ENCODE assay signal across 25 cellular contexts in the genomic region with DNA sequence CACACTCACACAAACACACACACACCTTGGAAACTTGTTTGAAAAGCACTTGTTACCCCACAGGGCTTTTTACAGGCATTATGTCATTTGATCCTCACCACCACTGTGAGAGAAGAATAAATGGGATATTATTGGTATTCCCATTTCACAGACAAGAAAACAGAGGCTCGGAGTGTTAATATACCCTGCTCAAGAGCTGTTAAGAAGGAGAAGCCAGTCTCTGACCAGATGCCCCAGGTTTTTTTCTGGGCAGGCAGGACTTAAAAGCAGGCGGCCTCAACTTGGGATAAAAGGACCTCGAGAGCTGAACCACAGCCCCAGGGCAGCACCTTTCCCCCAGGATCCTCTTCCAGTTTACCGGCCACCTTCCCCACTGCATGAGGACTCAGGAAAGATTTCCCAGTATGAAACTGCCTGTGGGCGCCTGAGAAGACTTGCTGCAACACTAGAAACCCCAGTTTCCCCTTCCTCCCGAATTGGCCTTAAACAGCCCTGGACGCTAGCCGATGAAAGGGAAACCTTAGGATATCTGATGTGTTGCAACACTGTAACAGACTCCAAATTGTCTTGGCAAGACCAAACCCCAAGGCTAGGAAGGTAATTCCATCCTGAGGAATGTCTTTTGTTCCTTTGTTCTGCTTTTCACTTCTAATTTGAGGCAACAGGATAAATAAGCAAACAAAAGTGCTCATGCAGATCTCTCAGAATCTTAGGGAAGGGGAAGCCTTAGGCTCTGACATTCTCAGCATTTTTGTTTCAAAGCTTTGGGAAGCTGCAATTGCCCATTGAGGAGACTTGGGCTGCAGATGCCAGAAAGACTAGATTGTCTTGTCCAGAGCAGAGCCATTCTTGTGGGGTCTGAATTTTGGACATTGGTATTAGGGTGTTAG.
A peak's percentile ranks its signal among the peaks of the same experiment; 100 is the strongest.
DNase-seq lines count a peak whose midpoint lies in the region; ATAC-seq, FAIRE-seq and TF ChIP-seq lines count a peak whose summit lies in the region.
"Had no signal": no experiment of that assay in that cellular context is flagged by ENCODE, and none has a peak within 500 bp of the region (broad histone marks: within the 10 kb centered on the region; RNA-seq: fewer than 3 reads in every experiment).

No MANE protein-coding gene starts in this region.

- H3K23me2 ChIP-seq in H1 (ENCODE audit: low read depth, low read length): no peaks in the 10 kb centered on the region; the same call in 1 of the 2 replicates

- no peak overlapping the region; a peak in 2 of 8 replicates for H3K4me3 ChIP-seq in H1 (ENCODE audit: extremely low read depth in 1 of 4, insufficient read depth in 2 of 4, low read depth in 3 of 4, low read length in 4 of 4)
- H3K4me3 ChIP-seq: right atrium auricular region, SJSA1, stomach, upper lobe of left lung had no signal

- peak overlapping the region; percentile 34 for H4K5ac ChIP-seq in H1 (ENCODE audit: insufficient read length, low read depth, low read length)

- H2BK12ac ChIP-seq in H1 (ENCODE audit: low read depth, low read length): peak overlapping the region; percentile 99

- CTCF ChIA-PET in H1 (lab: Charles Lee; ENCODE audit: partially characterized antibody): interaction anchor here (0.8 to 3.6 kb wide), 11 partner anchors 11 to 486 kb away, joined by 3 to 12 read pairs (median 3); no protein-coding TSS in a partner anchor

- no peak for TF ChIP-seq POLR2A in H1 (IDR thresholded peaks at IDR 0.05; ENCODE audit: control extremely low read depth in 1 of 2, low read depth in 2 of 2, low read length in 2 of 2)

- H3K18ac ChIP-seq in H1 (ENCODE audit: extremely low read depth, low read length): peak overlapping the region; percentile 81; the same call in 1 of the 2 replicates

- no peak overlapping the region for H3K56ac ChIP-seq in H1 (replicated peaks; ENCODE audit: insufficient read length, low read depth, low read length)

- no peaks in the 10 kb centered on the region for H3K9me3 ChIP-seq in H1 (ENCODE audit: insufficient read depth in 2 of 2, low read depth in 1 of 2, low read length in 1 of 2)
- H3K9me3 ChIP-seq: right atrium auricular region, SJSA1, stomach, upper lobe of left lung had no signal

- ATAC-seq in GM18907 (IDR thresholded peaks at IDR 0.05; ENCODE audit: unreplicated experiment) (no peak), HG02852 (IDR thresholded peaks at IDR 0.05; ENCODE audit: unreplicated experiment) (no peak), GM21717 (IDR thresholded peaks at IDR 0.05; ENCODE audit: unreplicated experiment) (no peak), HG03432 (IDR thresholded peaks at IDR 0.05; ENCODE audit: unreplicated experiment) (no peak)
- ATAC-seq: activated T-cell treated with anti-CD3 and anti-CD28 coated beads, Interleukin-2, amount 50 U/mL, for 72 hours; esophagus mucosa; HepG2; left colon; naive thymus-derived CD8-positive, alpha-beta T cell had no signal

- peak overlapping the region; percentile 68 for H3K27ac ChIP-seq in H1 (ENCODE audit: low read depth, low read length)
- H3K27ac ChIP-seq: right atrium auricular region, SJSA1, stomach, upper lobe of left lung had no signal

- H3K4ac ChIP-seq in H1 (replicated peaks; ENCODE audit: insufficient read length, low read depth, low read length): no peak overlapping the region

- H3K79me1 ChIP-seq in H1 (ENCODE audit: low read depth, low read length): no peaks in the 10 kb centered on the region

- H4K8ac ChIP-seq in H1 (ENCODE audit: extremely low read depth, insufficient read depth, low read length): no peak overlapping the region

- peak overlapping the region; percentile 61 for H4K91ac ChIP-seq in H1 (replicated peaks; ENCODE audit: insufficient read length, low read length)

- H3K9ac ChIP-seq in H1 (replicated peaks in 1 of 4; ENCODE audit: extremely low read depth in 1 of 4, low read depth in 3 of 4, low read length in 3 of 4): no peak overlapping the region; a peak in 1 of 7 replicates

- no peak for TF ChIP-seq CTCF in H1 (IDR thresholded peaks at IDR 0.05; ENCODE audit: control extremely low read depth in 1 of 3, insufficient read depth in 1 of 3, low read depth in 1 of 3, low read length in 3 of 3)

- peak; percentile 10 for DNase-seq in COLO829 (ENCODE audit: low spot score)
- peak; percentile 46 for DNase-seq in SK-MEL-5 (ENCODE audit: low read depth, low spot score)
- peak in 1 of 2 experiments; percentile 50 for DNase-seq in H1 (ENCODE audit: low read depth in 1 of 2, low spot score in 2 of 2)
- peak; percentile 52 for DNase-seq in iPS-NIHi7 (ENCODE audit: extremely low spot score)
- DNase-seq: activated CD4-positive, alpha-beta T cell treated with anti-CD3 and anti-CD28 coated beads for 4 hours; activated naive CD4-positive, alpha-beta T cell treated with anti-CD3 and anti-CD28 coated beads, Interleukin-2, amount 10 ng/mL, durations not matched to agents 7 days and 5 days; activated T-cell treated with anti-CD3 and anti-CD28 coated beads, Interleukin-2, amount 50 U/mL, for 72 hours; BE2C; effector CD4-positive, alpha-beta T cell; HCEC 1CT; left colon; naive thymus-derived CD8-positive, alpha-beta T cell; NCI-H1105; NCI-H2081 treated with DMSO at 0.1 percent for 48 hours; stimulated activated CD4-positive, alpha-beta T cell treated with anti-CD3 and anti-CD28 coated beads, Interleukin-12 subunit alpha, Interleukin-12 subunit beta, amount 100 ng/mL, for 4 hours; stomach; upper lobe of left lung had no signal

- in situ Hi-C loops in SK-MEL-5 (cut with HindIII; ENCODE audit: low pct_unique_long_range_greater_than_20kb, low sequenced_read_pairs): no loop called here

- H3K4me1 ChIP-seq in H1 (replicated peaks in 1 of 4; ENCODE audit: control insufficient read depth in 3 of 4, insufficient read depth in 4 of 4, low read length in 3 of 4): peaks cover 4 to 13% (median 9%) of the 10 kb centered on the region in 4 experiments; a peak in 6 of 7 replicates
- H3K4me1 ChIP-seq: BE2C, right atrium auricular region, SJSA1, stomach, upper lobe of left lung had no signal

- peak; percentile 94 for FAIRE-seq in H1 (lab: Jason Lieb, UNC)
- FAIRE-seq: HepG2 had no signal

- 59% methylated on average over 8 of the region's 8 CpGs; no CpG with 5 or more reads in 1 of the 2 experiments for WGBS in H1 (ENCODE audit: extremely low coverage in 1 of 2, insufficient coverage in 1 of 2, insufficient read length in 1 of 2, insufficient replicate concordance in 2 of 2, low coverage in 1 of 2, low lambda C conversion rate in 2 of 2, missing lambda C conversion rate in 1 of 2), 2 experiments

- H2AFZ ChIP-seq in H1 (ENCODE audit: low read length): peak overlapping the region; percentile 3; the same call in 1 of the 2 replicates

- TF ChIP-seq EP300 in H1 (IDR thresholded peaks at IDR 0.05; ENCODE audit: borderline replicate concordance in 1 of 2, low read depth in 2 of 2, low read length in 2 of 2): 0 out of 3 replicates have a peak, but pooled peaks of 1 of the 2 experiments have one; percentile 15

- peak overlapping the region; percentile 63; the same call in 1 of the 2 replicates for H2BK15ac ChIP-seq in H1 (ENCODE audit: low read length)

- no peaks in the 10 kb centered on the region for H3K36me3 ChIP-seq in H1 (ENCODE audit: control insufficient read depth in 2 of 4, insufficient read depth in 4 of 4, low read length in 3 of 4)
- H3K36me3 ChIP-seq: BE2C, right atrium auricular region, SJSA1, stomach, upper lobe of left lung had no signal

- POLR2A ChIA-PET in H1 (lab: Charles Lee; ENCODE audit: partially characterized antibody): interaction anchor here (0.6 to 1.2 kb wide), 5 partner anchors 8 to 26 kb away, joined by 3 to 5 read pairs (median 3); no protein-coding TSS in a partner anchor

- peak overlapping the region; percentile 49 to 51; a peak in 3 of 4 replicates for H3K4me2 ChIP-seq in H1 (ENCODE audit: insufficient read depth in 1 of 2, low read depth in 2 of 2, low read length in 2 of 2)

- peak overlapping the region; percentile 96 for H2AK5ac ChIP-seq in H1 (ENCODE audit: low read depth, low read length)

- H4K20me1 ChIP-seq in H1 (replicated peaks in 1 of 2; ENCODE audit: control insufficient read depth in 1 of 2, insufficient read depth in 2 of 2, low read length in 2 of 2): no peaks in the 10 kb centered on the region

- H2BK120ac ChIP-seq in H1 (replicated peaks; ENCODE audit: low read depth, low read length): peak overlapping the region; percentile 21

- H3K79me2 ChIP-seq in H1 (ENCODE audit: control insufficient read depth in 1 of 2, insufficient read depth in 2 of 2, low read length in 2 of 2): no peaks in the 10 kb centered on the region

- TF ChIP-seq RAD21 in H1 (IDR thresholded peaks at IDR 0.05 in 1 of 2, conservative IDR thresholded peaks at IDR 0.05 in 1 of 2; ENCODE audit: low read depth in 2 of 2, low read length in 2 of 2): no peak; a peak in 1 of 4 replicates

- H3K14ac ChIP-seq in H1 (ENCODE audit: insufficient read length): no peak overlapping the region

- H2BK5ac ChIP-seq in H1 (ENCODE audit: low read depth, low read length): peak overlapping the region; percentile 89

- H3K27me3 ChIP-seq in H1 (replicated peaks in 1 of 4; ENCODE audit: control insufficient read depth in 3 of 4, extremely low read depth in 1 of 4, insufficient read depth in 3 of 4, low read length in 3 of 4): no peaks in the 10 kb centered on the region
- H3K27me3 ChIP-seq: BE2C, right atrium auricular region, SJSA1, upper lobe of left lung had no signal

- H2BK20ac ChIP-seq in H1 (ENCODE audit: low read length): peak overlapping the region; percentile 98

- H3K23ac ChIP-seq in H1 (ENCODE audit: insufficient read length): no peak overlapping the region

TF ChIP-seq in H1, 55 proteins besides CTCF, POLR2A, EP300 and RAD21 (continues in another document):
- TF ChIP-seq SIN3A (conservative IDR thresholded peaks at IDR 0.05 in 1 of 2, IDR thresholded peaks at IDR 0.05 in 1 of 2; ENCODE audit: low read depth in 1 of 2, low read length in 2 of 2) (no peak), CEBPB (IDR thresholded peaks at IDR 0.05; ENCODE audit: low read depth, low read length) (peak; percentile 98), RBBP5 (IDR thresholded peaks at IDR 0.05; ENCODE audit: borderline replicate concordance, low read depth, low read length) (peak; percentile 84; the same call in 1 of the 2 replicates), BCL11A (IDR thresholded peaks at IDR 0.05; ENCODE audit: low read depth in 2 of 2, low read length in 2 of 2) (peak; percentile 32 to 37), TEAD4 (IDR thresholded peaks at IDR 0.05; ENCODE audit: low read depth, low read length) (peak; percentile 90), SP1 (IDR thresholded peaks at IDR 0.05; ENCODE audit: low read depth, low read length) (peak; percentile 45; the same call in 1 of the 2 replicates), HDAC2 (IDR thresholded peaks at IDR 0.05; ENCODE audit: borderline replicate concordance in 1 of 2, low read depth in 2 of 2, low read length in 2 of 2) (peak in 1 of 2 experiments; percentile 28; a peak in 1 of 4 replicates), SIRT6 (IDR thresholded peaks at IDR 0.05; ENCODE audit: low read length) (no peak), FOSL1 (IDR thresholded peaks at IDR 0.05; ENCODE audit: insufficient read depth, low read depth, low read length) (no peak), KDM1A (IDR thresholded peaks at IDR 0.05; ENCODE audit: borderline replicate concordance, low read length) (peak; percentile 93)
